Comparison of ENCODE assay signal across 21 cellular contexts in genomic region chr7:158235862-158236261, GRCh38.
A peak's percentile ranks its signal among the peaks of the same experiment; 100 is the strongest.
DNase-seq lines count a peak whose midpoint lies in the region; ATAC-seq and TF ChIP-seq lines count a peak whose summit lies in the region.
"Had no signal": no experiment of that assay in that cellular context is flagged by ENCODE, and none has a peak within 500 bp of the region (broad histone marks: within the 10 kb centered on the region; RNA-seq: fewer than 3 reads in every experiment).

No MANE protein-coding gene starts in this region.

- no peaks in the 10 kb centered on the region for H3K36me3 Mint-ChIP-seq in stimulated activated effector memory CD8-positive, alpha-beta T cell treated with anti-CD3 and anti-CD28 coated beads, Interleukin-12 subunit alpha, Interleukin-12 subunit beta, amount 100 ng/mL, for 72 hours
- H3K36me3 Mint-ChIP-seq in progenitor cell of endocrine pancreas (ENCODE audit: insufficient read depth), result peaks cover 1% of the 10 kb centered on the region
- H3K36me3 Mint-ChIP-seq: CD4-positive, CD25-positive, alpha-beta regulatory T cell; CD8-positive, alpha-beta T cell had no signal

- H3K27ac Mint-ChIP-seq in stimulated activated effector memory CD8-positive, alpha-beta T cell treated with anti-CD3 and anti-CD28 coated beads, Interleukin-12 subunit alpha, Interleukin-12 subunit beta, amount 100 ng/mL, for 72 hours, result no peak overlapping the region
- H3K27ac Mint-ChIP-seq in progenitor cell of endocrine pancreas, result no peak overlapping the region
- H3K27ac Mint-ChIP-seq: CD4-positive, CD25-positive, alpha-beta regulatory T cell; CD8-positive, alpha-beta T cell; HFFc6 had no signal

- H3K36me3 ChIP-seq in BLaER1 (no peaks in the 10 kb centered on the region), right lobe of liver (no peaks in the 10 kb centered on the region)
- H3K36me3 ChIP-seq: BE2C, HAP-1 had no signal

- H3K4me1 Mint-ChIP-seq in stimulated activated effector memory CD8-positive, alpha-beta T cell treated with anti-CD3 and anti-CD28 coated beads, Interleukin-12 subunit alpha, Interleukin-12 subunit beta, amount 100 ng/mL, for 72 hours, result peaks cover 6% of the 10 kb centered on the region
- H3K4me1 Mint-ChIP-seq in progenitor cell of endocrine pancreas (ENCODE audit: low read depth), result no peaks in the 10 kb centered on the region
- H3K4me1 Mint-ChIP-seq: CD4-positive, CD25-positive, alpha-beta regulatory T cell had no signal

- TF ChIP-seq CTCF in right lobe of liver (IDR thresholded peaks at IDR 0.05), result no peak
- no peak for TF ChIP-seq CTCF in progenitor cell of endocrine pancreas (IDR thresholded peaks at IDR 0.05; ENCODE audit: unreplicated experiment)

- peaks cover 4% of the 10 kb centered on the region; the same call in 1 of the 2 replicates for H4K20me1 ChIP-seq in BLaER1

- peak; percentile 19 for ATAC-seq in stimulated activated effector memory CD8-positive, alpha-beta T cell treated with anti-CD3 and anti-CD28 coated beads, Interleukin-12 subunit alpha, Interleukin-12 subunit beta, amount 100 ng/mL, for 72 hours
- ATAC-seq in right lobe of liver, result no peak
- ATAC-seq: A549; CD8-positive, alpha-beta T cell had no signal

- H3K27ac ChIP-seq in BLaER1, result no peak overlapping the region
- no peak overlapping the region for H3K27ac ChIP-seq in right lobe of liver
- H3K27ac ChIP-seq: A549, C4-2B had no signal

- H3K4me3 ChIP-seq in BLaER1, result no peak overlapping the region
- H3K4me3 ChIP-seq in right lobe of liver, result no peak overlapping the region
- H3K4me3 ChIP-seq: A549, HAP-1 had no signal

- intact Hi-C loops in right lobe of liver (cut with DNase I), result no loop called here

- H3K4me1 ChIP-seq in BLaER1 (peaks cover 46% of the 10 kb centered on the region), right lobe of liver (no peaks in the 10 kb centered on the region)
- H3K4me1 ChIP-seq: A549, BE2C, Caco-2, HAP-1 had no signal

- no peak overlapping the region for H3K9ac ChIP-seq in BLaER1

- no peak for TF ChIP-seq POLR2A in right lobe of liver (IDR thresholded peaks at IDR 0.05)

- peaks cover 15% of the 10 kb centered on the region for H3K9me3 Mint-ChIP-seq in stimulated activated effector memory CD8-positive, alpha-beta T cell treated with anti-CD3 and anti-CD28 coated beads, Interleukin-12 subunit alpha, Interleukin-12 subunit beta, amount 100 ng/mL, for 72 hours
- H3K9me3 Mint-ChIP-seq in progenitor cell of endocrine pancreas (ENCODE audit: low read depth), result peaks cover 40% of the 10 kb centered on the region

- H3K27me3 ChIP-seq in BLaER1, result no peaks in the 10 kb centered on the region
- no peaks in the 10 kb centered on the region for H3K27me3 ChIP-seq in right lobe of liver
- H3K27me3 ChIP-seq: BE2C had no signal

- DNase-seq in DMS79 (lab: John Stamatoyannopoulos, UW) (peak; percentile 49), iPS-NIHi7 (ENCODE audit: extremely low spot score) (peak; percentile 1), right lobe of liver (no peak), progenitor cell of endocrine pancreas (ENCODE audit: low spot score, unreplicated experiment) (no peak), NCI-H748 (lab: John Stamatoyannopoulos, UW; ENCODE audit: unreplicated experiment) (no peak)
- no peak for DNase-seq in stimulated activated effector memory CD8-positive, alpha-beta T cell treated with anti-CD3 and anti-CD28 coated beads, Interleukin-12 subunit alpha, Interleukin-12 subunit beta, amount 100 ng/mL, for 72 hours (ENCODE audit: low spot score in 2 of 2)
- DNase-seq: 8988T; ACHN; AML-193; BE2C; Caco-2; CD4-positive, CD25-positive, alpha-beta regulatory T cell; CD8-positive, alpha-beta T cell; DMS153; GF-D8; GOT3; HFFc6 had no signal

- peaks cover 3% of the 10 kb centered on the region; the same call in 1 of the 2 replicates for H3K9me3 ChIP-seq in BLaER1
- H3K9me3 ChIP-seq in right lobe of liver, result no peaks in the 10 kb centered on the region
- H3K9me3 ChIP-seq: A549, BE2C, HAP-1 had no signal

- no peak overlapping the region for H3K4me3 Mint-ChIP-seq in stimulated activated effector memory CD8-positive, alpha-beta T cell treated with anti-CD3 and anti-CD28 coated beads, Interleukin-12 subunit alpha, Interleukin-12 subunit beta, amount 100 ng/mL, for 72 hours
- no peak overlapping the region for H3K4me3 Mint-ChIP-seq in progenitor cell of endocrine pancreas (ENCODE audit: low read depth)
- H3K4me3 Mint-ChIP-seq: CD4-positive, CD25-positive, alpha-beta regulatory T cell; CD8-positive, alpha-beta T cell; HFFc6 had no signal

- peaks cover 3% of the 10 kb centered on the region for H3K27me3 Mint-ChIP-seq in progenitor cell of endocrine pancreas
- H3K27me3 Mint-ChIP-seq: CD4-positive, CD25-positive, alpha-beta regulatory T cell had no signal

- H3K4me2 ChIP-seq in BLaER1, result peak overlapping the region; percentile 60
- H3K4me2 ChIP-seq: A549 had no signal

- 74% methylated on average over 6 of the region's 16 CpGs for WGBS in right lobe of liver (ENCODE audit: insufficient coverage, low coverage, low lambda C conversion rate, missing lambda C conversion rate)

Comparison
In these comparisons a context has a peak if more than half of its experiments do, and no peak if none do; other contexts are left out.
1. DNase-seq: peak in DMS79 (single experiment) and iPS-NIHi7 (single experiment); none in stimulated activated effector memory CD8-positive, alpha-beta T cell treated with anti-CD3 and anti-CD28 coated beads, Interleukin-12 subunit alpha, Interleukin-12 subunit beta, amount 100 ng/mL, for 72 hours (0 of 2), right lobe of liver (0 of 3), progenitor cell of endocrine pancreas (single experiment) and NCI-H748 (single experiment).